Comparison of ENCODE assay signal across 37 cellular contexts in genomic region chr7:4196121-4196819, GRCh38.
"Had no signal": no experiment of that assay in that cellular context is flagged by ENCODE, and none has a peak within 500 bp of the region (broad histone marks: within the 10 kb centered on the region; RNA-seq: fewer than 3 reads in every experiment).

No MANE protein-coding gene starts in this region.

- DNase-seq: activated CD4-positive, alpha-beta memory T cell treated with anti-CD3 and anti-CD28 coated beads for 36 hours; activated CD4-positive, alpha-beta T cell treated with anti-CD3 and anti-CD28 coated beads, Interleukin-2, amount 10 ng/mL, durations not matched to agents 24 days and 14 days; activated CD4-positive, CD25-positive, alpha-beta regulatory T cell treated with anti-CD3 and anti-CD28 coated beads, Interleukin-2, amount 50 U/mL, for 72 hours; activated CD8-positive, alpha-beta memory T cell treated with anti-CD3 and anti-CD28 coated beads, Interleukin-2, amount 50 U/mL, for 4 hours; activated effector memory CD4-positive, alpha-beta T cell treated with anti-CD3 and anti-CD28 coated beads, Interleukin-2, amount 50 U/mL, for 16 hours; activated naive CD4-positive, alpha-beta T cell treated with anti-CD3 and anti-CD28 coated beads, Interleukin-2, amount 50 U/mL, for 16 hours; activated T-cell treated with anti-CD3 and anti-CD28 coated beads, Interleukin-2, amount 50 U/mL, for 1 hour; amniotic stem cell; dermis blood vessel endothelial cell; effector CD4-positive, alpha-beta T cell; foreskin keratinocyte; mesendoderm; natural killer cell; ovary; retina; sigmoid colon; small intestine; stimulated activated CD4-positive, alpha-beta T cell treated with anti-CD3 and anti-CD28 coated beads, Interleukin-1b, Interleukin-23, amount 100 ng/mL, for 48 hours; stimulated activated CD4-positive, alpha-beta T cell treated with anti-CD3 and anti-CD28 coated beads, Interleukin-4, amount 100 ng/mL, for 4 hours; stimulated activated CD8-positive, alpha-beta memory T cell treated with anti-CD3 and anti-CD28 coated beads, Interleukin-4, amount 100 ng/mL, for 48 hours; stimulated activated naive B cell treated with anti-CD40 and anti-IgM and Interleukin-4, amounts not matched to agents 10 μg/mL and 1 μg/mL and 100 μg/mL, for 72 hours; SW 1271; T-helper 9 cell; uterus; WERI-Rb-1 had no signal

- H3K27ac ChIP-seq: esophagus muscularis mucosa, foreskin keratinocyte, heart left ventricle, left lung, neutrophil, ovary, prostate gland, sigmoid colon, tibial nerve, uterus, WERI-Rb-1 had no signal

- H3K27ac Mint-ChIP-seq: activated CD4-positive, alpha-beta memory T cell treated with anti-CD3 and anti-CD28 coated beads for 36 hours; activated CD4-positive, alpha-beta T cell treated with anti-CD3 and anti-CD28 coated beads, Interleukin-2, amount 10 ng/mL, durations not matched to agents 24 days and 14 days; activated T-helper 1 cell treated with anti-CD3 and anti-CD28 coated beads, Interleukin-12 subunit alpha, Interleukin-12 subunit beta, Interleukin-2, Interleukin-4 antibody, amounts not matched to agents 30 ng/mL and 10 ng/mL and 1 ng/mL, durations not matched to agents 14 hours and 24 hours and 36 hours; natural killer cell; stimulated activated naive B cell treated with anti-CD40 and anti-IgM and Interleukin-4, amounts not matched to agents 10 μg/mL and 1 μg/mL and 100 μg/mL, for 72 hours; T-helper 1 cell treated with Interleukin-12 subunit alpha and Interleukin-12 subunit beta and Interleukin-4 antibody, amounts not matched to agents 30 μg/mL and 1 μg/mL, for 36 hours had no signal

- H3K9me3 ChIP-seq: heart left ventricle, neutrophil, ovary, prostate gland, sigmoid colon, uterus had no signal

- H3K4me3 Mint-ChIP-seq: activated CD4-positive, alpha-beta memory T cell treated with anti-CD3 and anti-CD28 coated beads for 36 hours; activated CD4-positive, alpha-beta T cell treated with anti-CD3 and anti-CD28 coated beads, Interleukin-2, amount 10 ng/mL, durations not matched to agents 24 days and 14 days; activated T-helper 1 cell treated with anti-CD3 and anti-CD28 coated beads, Interleukin-12 subunit alpha, Interleukin-12 subunit beta, Interleukin-2, Interleukin-4 antibody, amounts not matched to agents 30 ng/mL and 10 ng/mL and 1 ng/mL, durations not matched to agents 14 hours and 24 hours and 36 hours; central memory CD8-positive, alpha-beta T cell; natural killer cell; stimulated activated naive B cell treated with anti-CD40 and anti-IgM and Interleukin-4, amounts not matched to agents 10 μg/mL and 1 μg/mL and 100 μg/mL, for 72 hours; T-helper 1 cell treated with Interleukin-12 subunit alpha and Interleukin-12 subunit beta and Interleukin-4 antibody, amounts not matched to agents 30 μg/mL and 1 μg/mL, for 36 hours had no signal

- H3K4me1 ChIP-seq: esophagus muscularis mucosa, foreskin keratinocyte, heart left ventricle, left lung, prostate gland, sigmoid colon, uterus had no signal

- ATAC-seq: heart left ventricle; left lung; natural killer cell; stimulated activated naive B cell treated with anti-CD40 and anti-IgM and Interleukin-4, amounts not matched to agents 10 μg/mL and 1 μg/mL and 100 μg/mL, for 72 hours had no signal

- H3K9me3 Mint-ChIP-seq: activated CD4-positive, alpha-beta memory T cell treated with anti-CD3 and anti-CD28 coated beads for 36 hours; activated CD4-positive, alpha-beta T cell treated with anti-CD3 and anti-CD28 coated beads, Interleukin-2, amount 10 ng/mL, durations not matched to agents 24 days and 14 days; activated T-helper 1 cell treated with anti-CD3 and anti-CD28 coated beads, Interleukin-12 subunit alpha, Interleukin-12 subunit beta, Interleukin-2, Interleukin-4 antibody, amounts not matched to agents 30 ng/mL and 10 ng/mL and 1 ng/mL, durations not matched to agents 14 hours and 24 hours and 36 hours; central memory CD8-positive, alpha-beta T cell; natural killer cell; T-helper 1 cell treated with Interleukin-12 subunit alpha and Interleukin-12 subunit beta and Interleukin-4 antibody, amounts not matched to agents 30 μg/mL and 1 μg/mL, for 36 hours had no signal

- H3K4me3 ChIP-seq: esophagus muscularis mucosa, heart left ventricle, left lung, lung, ovary, prostate gland, sigmoid colon, tibial nerve, uterus had no signal

- H3K4me1 Mint-ChIP-seq: activated CD4-positive, alpha-beta T cell treated with anti-CD3 and anti-CD28 coated beads, Interleukin-2, amount 10 ng/mL, durations not matched to agents 24 days and 14 days; central memory CD8-positive, alpha-beta T cell; stimulated activated naive B cell treated with anti-CD40 and anti-IgM and Interleukin-4, amounts not matched to agents 10 μg/mL and 1 μg/mL and 100 μg/mL, for 72 hours had no signal

- H3K36me3 Mint-ChIP-seq: activated CD4-positive, alpha-beta memory T cell treated with anti-CD3 and anti-CD28 coated beads for 36 hours; natural killer cell; stimulated activated naive B cell treated with anti-CD40 and anti-IgM and Interleukin-4, amounts not matched to agents 10 μg/mL and 1 μg/mL and 100 μg/mL, for 72 hours had no signal

- H3K36me3 ChIP-seq: esophagus muscularis mucosa, heart left ventricle, left lung, neutrophil, ovary, prostate gland, sigmoid colon, uterus, WERI-Rb-1 had no signal

- H3K27me3 ChIP-seq: esophagus muscularis mucosa, foreskin keratinocyte, heart left ventricle, left lung, neutrophil, ovary, sigmoid colon, tibial nerve, uterus had no signal

- H3K27me3 Mint-ChIP-seq: activated CD4-positive, alpha-beta memory T cell treated with anti-CD3 and anti-CD28 coated beads for 36 hours; activated CD4-positive, alpha-beta T cell treated with anti-CD3 and anti-CD28 coated beads, Interleukin-2, amount 10 ng/mL, durations not matched to agents 24 days and 14 days had no signal

- FAIRE-seq: colon, small intestine, TTC549 had no signal
